17 cellular contexts compared by ENCODE assay signal in the genomic region with DNA sequence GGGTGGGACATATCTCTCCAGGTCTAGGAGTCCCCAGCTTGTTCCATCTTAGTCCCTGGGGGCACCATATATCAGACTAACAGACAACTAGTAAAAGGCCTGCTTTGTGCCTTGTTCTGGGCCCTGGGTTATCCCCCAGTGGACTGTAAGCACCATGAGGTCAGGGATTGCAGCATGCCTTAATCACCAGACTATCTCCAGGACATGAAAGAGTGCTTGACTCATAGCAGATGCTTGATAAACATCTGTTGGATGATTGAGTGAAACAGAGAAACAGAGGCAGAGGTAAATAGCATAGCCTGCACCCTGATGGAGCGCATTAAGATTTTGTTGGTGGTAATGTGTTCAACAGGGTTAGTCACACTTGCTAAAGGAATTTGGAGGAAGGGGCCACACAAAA.
DNase-seq lines count a peak whose midpoint lies in the region; ATAC-seq, FAIRE-seq and TF ChIP-seq lines count a peak whose summit lies in the region.
"Had no signal": no experiment of that assay in that cellular context is flagged by ENCODE, and none has a peak within 500 bp of the region (broad histone marks: within the 10 kb centered on the region; RNA-seq: fewer than 3 reads in every experiment).

No MANE protein-coding gene starts in this region.

- peaks cover 11% of the 10 kb centered on the region for H3K9me3 Mint-ChIP-seq in stimulated activated naive CD8-positive, alpha-beta T cell treated with anti-CD3 and anti-CD28 coated beads, Interleukin-15, Interleukin-2, amounts not matched to agents 100 ng/mL and 50 ng/mL, for 24 hours
- H3K9me3 Mint-ChIP-seq in stimulated activated naive CD8-positive, alpha-beta T cell treated with anti-CD3 and anti-CD28 coated beads, Interleukin-15, amount 100 ng/mL, for 72 hours: peaks cover 7 to 20% of the 10 kb centered on the region in 2 donors
- peaks cover 26% of the 10 kb centered on the region for H3K9me3 Mint-ChIP-seq in activated T-helper 2 cell treated with anti-CD3 and anti-CD28 coated beads, Interferon-gamma antibody, Interleukin-2, Interleukin-4, amounts not matched to agents 10 μg/mL and 5 μg/mL and 100 μg/mL, durations not matched to agents 14 hours and 24 hours and 36 hours

- peaks cover 14% of the 10 kb centered on the region for H3K79me2 ChIP-seq in endothelial cell of umbilical vein (ENCODE audit: control insufficient read depth, insufficient read depth, low read length)

- H3K36me3 Mint-ChIP-seq in stimulated activated naive CD8-positive, alpha-beta T cell treated with anti-CD3 and anti-CD28 coated beads, Interleukin-15, Interleukin-2, amounts not matched to agents 100 ng/mL and 50 ng/mL, for 24 hours (ENCODE audit: low read depth): peaks cover 91% of the 10 kb centered on the region
- peaks cover 98% of the 10 kb centered on the region for H3K36me3 Mint-ChIP-seq in activated T-helper 2 cell treated with anti-CD3 and anti-CD28 coated beads, Interferon-gamma antibody, Interleukin-2, Interleukin-4, amounts not matched to agents 10 μg/mL and 5 μg/mL and 100 μg/mL, durations not matched to agents 14 hours and 24 hours and 36 hours (ENCODE audit: low read depth)

- H3K27ac Mint-ChIP-seq in stimulated activated naive CD8-positive, alpha-beta T cell treated with anti-CD3 and anti-CD28 coated beads, Interleukin-15, Interleukin-2, amounts not matched to agents 100 ng/mL and 50 ng/mL, for 24 hours: peak overlapping the region; percentile 33
- H3K27ac Mint-ChIP-seq in stimulated activated naive CD8-positive, alpha-beta T cell treated with anti-CD3 and anti-CD28 coated beads, Interleukin-15, amount 100 ng/mL, for 72 hours: no peak overlapping the region
- peak overlapping the region; percentile 87 for H3K27ac Mint-ChIP-seq in activated T-helper 2 cell treated with anti-CD3 and anti-CD28 coated beads, Interferon-gamma antibody, Interleukin-2, Interleukin-4, amounts not matched to agents 10 μg/mL and 5 μg/mL and 100 μg/mL, durations not matched to agents 14 hours and 24 hours and 36 hours

- no TSS peak for BruUV-seq in endothelial cell of umbilical vein (replicated peaks; lab: Mats Ljungman, UMichigan)

- H2AFZ ChIP-seq in endothelial cell of umbilical vein (ENCODE audit: low read depth, low read length): no peak overlapping the region
- H2AFZ ChIP-seq: PC-9 had no signal

- H3K4me2 ChIP-seq in endothelial cell of umbilical vein (ENCODE audit: insufficient read depth, low read length): no peak overlapping the region
- H3K4me2 ChIP-seq: PC-9 had no signal

- no peak overlapping the region for H3K4me3 ChIP-seq in endothelial cell of umbilical vein (replicated peaks in 1 of 3; ENCODE audit: insufficient read depth in 1 of 3, low read depth in 1 of 3, low read length in 3 of 3)
- H3K4me3 ChIP-seq: PC-9 had no signal

- H3K9me3 ChIP-seq in endothelial cell of umbilical vein (replicated peaks; ENCODE audit: control insufficient read depth, insufficient read depth, low read length): no peaks in the 10 kb centered on the region

- no peak for ATAC-seq in stimulated activated naive CD8-positive, alpha-beta T cell treated with anti-CD3 and anti-CD28 coated beads, Interleukin-15, amount 100 ng/mL, for 72 hours
- ATAC-seq in GM18870 (IDR thresholded peaks at IDR 0.05; ENCODE audit: unreplicated experiment) (no peak), GM21737 (IDR thresholded peaks at IDR 0.05; ENCODE audit: unreplicated experiment) (no peak)

- TF ChIP-seq POLR2A in endothelial cell of umbilical vein (IDR thresholded peaks at IDR 0.05; ENCODE audit: low read depth, low read length): no peak

- no peak overlapping the region for H3K9ac ChIP-seq in endothelial cell of umbilical vein (replicated peaks; ENCODE audit: extremely low read depth, insufficient read depth, low read length)

- H4K20me1 ChIP-seq in endothelial cell of umbilical vein (replicated peaks; ENCODE audit: control insufficient read depth, extremely low read depth, insufficient read depth, low read length): no peaks in the 10 kb centered on the region

- no peak for FAIRE-seq in endothelial cell of umbilical vein (lab: Jason Lieb, UNC)
- FAIRE-seq: D721Med, GM12891 had no signal

- H3K27me3 ChIP-seq in endothelial cell of umbilical vein (ENCODE audit: control insufficient read depth in 2 of 2, insufficient read depth in 2 of 2, low read length in 2 of 2): no peaks in the 10 kb centered on the region

- no peak for DNase-seq in stimulated activated naive CD8-positive, alpha-beta T cell treated with anti-CD3 and anti-CD28 coated beads, Interleukin-15, amount 100 ng/mL, for 72 hours
- no peak for DNase-seq in activated T-helper 2 cell treated with anti-CD3 and anti-CD28 coated beads, Interferon-gamma antibody, Interleukin-2, Interleukin-4, amounts not matched to agents 10 μg/mL and 5 μg/mL and 100 μg/mL, durations not matched to agents 14 hours and 24 hours and 36 hours (ENCODE audit: low spot score)
- no peak for DNase-seq in endothelial cell of umbilical vein (ENCODE audit: low read depth, low spot score)
- no peak for DNase-seq in NK-92 treated with Interleukin-12 subunit alpha and Interleukin-12 subunit beta, amount 100 ng/mL, for 24 hours (lab: John Stamatoyannopoulos, UW)
- no peak for DNase-seq in cerebellar cortex (ENCODE audit: low spot score)
- DNase-seq: C1 segment of cervical spinal cord, NCI-H1417 treated with DMSO at 0.1 percent for 48 hours, NCI-H1930, NCI-H226, NCI-H524, PC-9 had no signal

- dilution Hi-C loops in endothelial cell of umbilical vein (cut with MboI; ENCODE audit: extremely low pct_ligation_motif_present, low sequenced_read_pairs): no loop called here

- no peaks in the 10 kb centered on the region for H3K9me1 ChIP-seq in endothelial cell of umbilical vein (replicated peaks; ENCODE audit: control insufficient read depth, extremely low read depth, insufficient read depth, low read length)

- no peak overlapping the region for H3K27ac ChIP-seq in endothelial cell of umbilical vein (ENCODE audit: insufficient read depth, low read depth, low read length)
- H3K27ac ChIP-seq: PC-9, RWPE1 had no signal

- CTCF ChIA-PET in endothelial cell of umbilical vein (lab: Charles Lee): no interaction called here

- no peaks in the 10 kb centered on the region for H3K27me3 Mint-ChIP-seq in stimulated activated naive CD8-positive, alpha-beta T cell treated with anti-CD3 and anti-CD28 coated beads, Interleukin-15, Interleukin-2, amounts not matched to agents 100 ng/mL and 50 ng/mL, for 24 hours
- H3K27me3 Mint-ChIP-seq in stimulated activated naive CD8-positive, alpha-beta T cell treated with anti-CD3 and anti-CD28 coated beads, Interleukin-15, amount 100 ng/mL, for 72 hours: no peaks in the 10 kb centered on the region
- no peaks in the 10 kb centered on the region for H3K27me3 Mint-ChIP-seq in activated T-helper 2 cell treated with anti-CD3 and anti-CD28 coated beads, Interferon-gamma antibody, Interleukin-2, Interleukin-4, amounts not matched to agents 10 μg/mL and 5 μg/mL and 100 μg/mL, durations not matched to agents 14 hours and 24 hours and 36 hours (ENCODE audit: low read depth)

- H3K4me3 Mint-ChIP-seq in stimulated activated naive CD8-positive, alpha-beta T cell treated with anti-CD3 and anti-CD28 coated beads, Interleukin-15, Interleukin-2, amounts not matched to agents 100 ng/mL and 50 ng/mL, for 24 hours: no peak overlapping the region
- no peak overlapping the region for H3K4me3 Mint-ChIP-seq in stimulated activated naive CD8-positive, alpha-beta T cell treated with anti-CD3 and anti-CD28 coated beads, Interleukin-15, amount 100 ng/mL, for 72 hours
- H3K4me3 Mint-ChIP-seq in activated T-helper 2 cell treated with anti-CD3 and anti-CD28 coated beads, Interferon-gamma antibody, Interleukin-2, Interleukin-4, amounts not matched to agents 10 μg/mL and 5 μg/mL and 100 μg/mL, durations not matched to agents 14 hours and 24 hours and 36 hours (ENCODE audit: low read depth): no peak overlapping the region

- peaks cover 9% of the 10 kb centered on the region in 2 experiments for H3K36me3 ChIP-seq in endothelial cell of umbilical vein (ENCODE audit: control insufficient read depth in 2 of 2, extremely low read depth in 1 of 2, insufficient read depth in 2 of 2, low read length in 2 of 2)

- peaks cover 26% of the 10 kb centered on the region for H3K4me1 ChIP-seq in endothelial cell of umbilical vein (ENCODE audit: control insufficient read depth, extremely low read depth, insufficient read depth, low read length)

- peaks cover 92% of the 10 kb centered on the region for H3K4me1 Mint-ChIP-seq in stimulated activated naive CD8-positive, alpha-beta T cell treated with anti-CD3 and anti-CD28 coated beads, Interleukin-15, Interleukin-2, amounts not matched to agents 100 ng/mL and 50 ng/mL, for 24 hours (ENCODE audit: low read depth)
- H3K4me1 Mint-ChIP-seq in stimulated activated naive CD8-positive, alpha-beta T cell treated with anti-CD3 and anti-CD28 coated beads, Interleukin-15, amount 100 ng/mL, for 72 hours: peaks cover 87% of the 10 kb centered on the region
- H3K4me1 Mint-ChIP-seq in activated T-helper 2 cell treated with anti-CD3 and anti-CD28 coated beads, Interferon-gamma antibody, Interleukin-2, Interleukin-4, amounts not matched to agents 10 μg/mL and 5 μg/mL and 100 μg/mL, durations not matched to agents 14 hours and 24 hours and 36 hours (ENCODE audit: low read depth): peaks cover 90% of the 10 kb centered on the region

- POLR2A ChIA-PET in endothelial cell of umbilical vein (lab: Charles Lee): no interaction called here

- TF ChIP-seq CTCF in endothelial cell of umbilical vein (IDR thresholded peaks at IDR 0.05; ENCODE audit: extremely low read depth in 1 of 2, insufficient read depth in 1 of 2, low read depth in 1 of 2, low read length in 2 of 2): no peak

- intact Hi-C loops in activated T-helper 2 cell treated with anti-CD3 and anti-CD28 coated beads, Interferon-gamma antibody, Interleukin-2, Interleukin-4, amounts not matched to agents 10 μg/mL and 5 μg/mL and 100 μg/mL, durations not matched to agents 14 hours and 24 hours and 36 hours (cut with micrococcal nuclease): no loop called here
- intact Hi-C loops in endothelial cell of umbilical vein (cut with micrococcal nuclease): no loop called here

TF ChIP-seq in endothelial cell of umbilical vein, 7 proteins besides CTCF, POLR2A, EP300 and RAD21:
- no peak for TF ChIP-seq EZH2 (IDR thresholded peaks at IDR 0.05; ENCODE audit: borderline replicate concordance, low read depth, low read length, severe bottlenecking)
- peak; percentile 12 for TF ChIP-seq GATA2 (IDR thresholded peaks at IDR 0.05; ENCODE audit: insufficient read depth, insufficient read length, low read depth, low read length)

Comparison
In these comparisons a context has a peak if more than half of its experiments do, and no peak if none do; other contexts are left out.
1. H3K27ac Mint-ChIP-seq: peak in stimulated activated naive CD8-positive, alpha-beta T cell treated with anti-CD3 and anti-CD28 coated beads, Interleukin-15, Interleukin-2, amounts not matched to agents 100 ng/mL and 50 ng/mL, for 24 hours (single experiment) and activated T-helper 2 cell treated with anti-CD3 and anti-CD28 coated beads, Interferon-gamma antibody, Interleukin-2, Interleukin-4, amounts not matched to agents 10 μg/mL and 5 μg/mL and 100 μg/mL, durations not matched to agents 14 hours and 24 hours and 36 hours (single experiment); none in stimulated activated naive CD8-positive, alpha-beta T cell treated with anti-CD3 and anti-CD28 coated beads, Interleukin-15, amount 100 ng/mL, for 72 hours (0 of 2).